In the genomic region with DNA sequence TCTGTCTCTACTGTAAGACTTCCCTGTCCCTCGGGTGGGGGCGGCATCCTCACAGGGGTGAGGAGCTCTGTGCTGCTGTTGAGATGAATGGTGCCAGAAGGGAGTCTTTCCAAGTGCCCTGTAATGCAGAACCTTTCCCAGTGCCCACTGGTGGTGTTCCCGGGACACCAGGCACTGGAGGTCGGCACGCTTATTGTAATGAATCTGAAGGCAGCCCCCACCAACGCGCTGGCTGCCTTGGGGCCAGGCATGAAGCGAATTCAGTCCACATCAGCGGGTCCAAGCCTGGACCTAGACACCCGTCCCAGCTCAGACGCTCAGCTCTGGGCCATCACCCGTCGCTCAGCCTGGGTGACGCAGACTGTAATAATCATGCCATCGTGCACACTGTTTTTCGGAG, we compare ENCODE assay signal across 20 cellular contexts.
DNase-seq lines count a peak whose midpoint lies in the region; ATAC-seq and TF ChIP-seq lines count a peak whose summit lies in the region.
"Had no signal": no experiment of that assay in that cellular context is flagged by ENCODE, and none has a peak within 500 bp of the region (broad histone marks: within the 10 kb centered on the region; RNA-seq: fewer than 3 reads in every experiment).

No MANE protein-coding gene starts in this region.

- H3K9me3 ChIP-seq in endodermal cell (ENCODE audit: control insufficient read depth, low read length), result peaks cover 67% of the 10 kb centered on the region
- no peaks in the 10 kb centered on the region for H3K9me3 ChIP-seq in neural progenitor cell (ENCODE audit: low read depth)
- H3K9me3 ChIP-seq in SJCRH30 (replicated peaks), result peaks cover 5% of the 10 kb centered on the region
- H3K9me3 ChIP-seq in esophagus muscularis mucosa, result no peaks in the 10 kb centered on the region
- H3K9me3 ChIP-seq: BE2C had no signal

- DNase-seq in activated CD8-positive, alpha-beta memory T cell treated with anti-CD3 and anti-CD28 coated beads, Interleukin-2, amount 50 U/mL, for 4 hours, result peak; percentile 5
- no peak for DNase-seq in activated CD8-positive, alpha-beta memory T cell treated with anti-CD3 and anti-CD28 coated beads, Interleukin-2, amount 50 U/mL, for 48 hours
- peak; percentile 5 for DNase-seq in CD14-positive monocyte (ENCODE audit: low spot score)
- peak; percentile 18 for DNase-seq in endodermal cell
- no peak for DNase-seq in neural progenitor cell (ENCODE audit: low spot score)
- DNase-seq in SJCRH30, result no peak
- no peak for DNase-seq in esophagus muscularis mucosa (ENCODE audit: extremely low spot score)
- DNase-seq: ACHN; BE2C; CD8-positive, alpha-beta memory T cell; DMS 273 treated with DMSO at 0.1 percent for 48 hours; DMS53; H7; HFFc6; KBM-7 had no signal

- H3K4me2 ChIP-seq in neural progenitor cell, result no peak overlapping the region
- H3K4me2 ChIP-seq: GM23338 had no signal

- H3F3A ChIP-seq in neural progenitor cell (ENCODE audit: low read depth), result peaks cover 7% of the 10 kb centered on the region

- TF ChIP-seq CTCF in CD14-positive monocyte (IDR thresholded peaks at IDR 0.05), result no peak
- no peak for TF ChIP-seq CTCF in endodermal cell (conservative IDR thresholded peaks at IDR 0.05)
- TF ChIP-seq CTCF in neural progenitor cell (IDR thresholded peaks at IDR 0.05), result no peak
- no peak for TF ChIP-seq CTCF in esophagus muscularis mucosa (IDR thresholded peaks at IDR 0.05)

- no peak for TF ChIP-seq EP300 in esophagus muscularis mucosa (IDR thresholded peaks at IDR 0.05)

- no peak overlapping the region for H3K4me3 ChIP-seq in endodermal cell (ENCODE audit: low read length)
- H3K4me3 ChIP-seq in neural progenitor cell, result no peak overlapping the region
- H3K4me3 ChIP-seq in SJCRH30, result no peak overlapping the region
- H3K4me3 ChIP-seq in esophagus muscularis mucosa, result no peak overlapping the region
- H3K4me3 ChIP-seq: GM23338 had no signal

- H3K9ac ChIP-seq in endodermal cell (ENCODE audit: extremely low read depth, low read length, poor library complexity, severe bottlenecking), result no peak overlapping the region
- H3K9ac ChIP-seq in neural progenitor cell, result no peak overlapping the region

- no peak overlapping the region for H2AFZ ChIP-seq in neural progenitor cell (replicated peaks)
- H2AFZ ChIP-seq: GM23338 had no signal

- H3K36me3 ChIP-seq in endodermal cell (ENCODE audit: control insufficient read depth, insufficient read depth, low read length), result no peaks in the 10 kb centered on the region
- no peaks in the 10 kb centered on the region for H3K36me3 ChIP-seq in neural progenitor cell
- no peaks in the 10 kb centered on the region for H3K36me3 ChIP-seq in SJCRH30
- no peaks in the 10 kb centered on the region for H3K36me3 ChIP-seq in esophagus muscularis mucosa
- H3K36me3 ChIP-seq: BE2C had no signal

- no peaks in the 10 kb centered on the region for H3K36me3 Mint-ChIP-seq in CD14-positive monocyte
- peaks cover 6% of the 10 kb centered on the region for H3K36me3 Mint-ChIP-seq in endodermal cell (ENCODE audit: low read depth)
- H3K36me3 Mint-ChIP-seq in neural progenitor cell, result peaks cover 7% of the 10 kb centered on the region
- H3K36me3 Mint-ChIP-seq: CD8-positive, alpha-beta memory T cell had no signal

- peaks cover 2 to 8% (median 3%) of the 10 kb centered on the region in 3 donors for H3K27me3 Mint-ChIP-seq in CD14-positive monocyte (ENCODE audit: low read depth in 3 of 3)
- no peaks in the 10 kb centered on the region for H3K27me3 Mint-ChIP-seq in endodermal cell (ENCODE audit: insufficient read depth)
- H3K27me3 Mint-ChIP-seq in neural progenitor cell (ENCODE audit: insufficient read depth, low read depth), result peaks cover 12% of the 10 kb centered on the region

- no peaks in the 10 kb centered on the region for H3K4me1 Mint-ChIP-seq in CD14-positive monocyte
- H3K4me1 Mint-ChIP-seq in endodermal cell, result peaks cover 5% of the 10 kb centered on the region
- H3K4me1 Mint-ChIP-seq in neural progenitor cell, result peaks cover 16% of the 10 kb centered on the region
- H3K4me1 Mint-ChIP-seq: GM23338 had no signal

- H4K20me1 ChIP-seq in neural progenitor cell (ENCODE audit: low read depth), result no peaks in the 10 kb centered on the region

- no peaks in the 10 kb centered on the region for H3K79me2 ChIP-seq in neural progenitor cell (ENCODE audit: low read depth)

- H3K27ac Mint-ChIP-seq in CD14-positive monocyte (no peak overlapping the region), endodermal cell (no peak overlapping the region), neural progenitor cell (peak overlapping the region; percentile 28)
- H3K27ac Mint-ChIP-seq: GM23338, HFFc6, IgD-negative memory B cell had no signal

- intact Hi-C loops in CD14-positive monocyte (cut with micrococcal nuclease) (no loop called here), esophagus muscularis mucosa (cut with DNase I) (no loop called here)

- H3K4me3 Mint-ChIP-seq in CD14-positive monocyte (no peak overlapping the region), endodermal cell (no peak overlapping the region), neural progenitor cell (no peak overlapping the region)
- H3K4me3 Mint-ChIP-seq: CD8-positive, alpha-beta memory T cell; GM23338; HFFc6; IgD-negative memory B cell had no signal

- H3K27me3 ChIP-seq in endodermal cell (ENCODE audit: control insufficient read depth, insufficient read depth, low read length, poor library complexity, severe bottlenecking) (no peaks in the 10 kb centered on the region), neural progenitor cell (no peaks in the 10 kb centered on the region), SJCRH30 (peaks cover 4% of the 10 kb centered on the region; the same call in 1 of the 2 replicates), esophagus muscularis mucosa (peaks cover 0 to 21% (median 0%) of the 10 kb centered on the region in 4 donors)
- H3K27me3 ChIP-seq: BE2C had no signal

- no peak for ATAC-seq in HG02852 (IDR thresholded peaks at IDR 0.05; ENCODE audit: unreplicated experiment)
- ATAC-seq: GM23338, HCT116, HepG2 had no signal

- TF ChIP-seq POLR2A in esophagus muscularis mucosa (IDR thresholded peaks at IDR 0.05; ENCODE audit: low read depth), result no peak

- H3K27ac ChIP-seq in endodermal cell (ENCODE audit: low read depth, low read length) (no peak overlapping the region), neural progenitor cell (no peak overlapping the region), SJCRH30 (no peak overlapping the region), esophagus muscularis mucosa (replicated peaks in 1 of 4) (no peak overlapping the region)

- 77 to 80% methylated on average over 14 to 16 of the region's 16 CpGs for WGBS in endodermal cell (ENCODE audit: insufficient coverage in 1 of 2, insufficient read length in 1 of 2), 2 experiments
- 93% methylated on average over 16 of the region's 16 CpGs for WGBS in esophagus muscularis mucosa

- H3K4me1 ChIP-seq in endodermal cell (ENCODE audit: control insufficient read depth, insufficient read depth, low read length), result no peaks in the 10 kb centered on the region
- peaks cover 13% of the 10 kb centered on the region for H3K4me1 ChIP-seq in neural progenitor cell
- no peaks in the 10 kb centered on the region for H3K4me1 ChIP-seq in SJCRH30
- no peaks in the 10 kb centered on the region for H3K4me1 ChIP-seq in esophagus muscularis mucosa
- H3K4me1 ChIP-seq: BE2C had no signal

- H3K9me3 Mint-ChIP-seq in CD14-positive monocyte, result peaks cover 17 to 36% (median 25%) of the 10 kb centered on the region in 7 donors
- H3K9me3 Mint-ChIP-seq in endodermal cell, result peaks cover 24% of the 10 kb centered on the region
- peaks cover 26% of the 10 kb centered on the region for H3K9me3 Mint-ChIP-seq in neural progenitor cell

Comparison
In these comparisons a context has a peak if more than half of its experiments do, and no peak if none do; other contexts are left out.
1. DNase-seq: peak in activated CD8-positive, alpha-beta memory T cell treated with anti-CD3 and anti-CD28 coated beads, Interleukin-2, amount 50 U/mL, for 4 hours (single experiment), CD14-positive monocyte (single experiment) and endodermal cell (single experiment); none in activated CD8-positive, alpha-beta memory T cell treated with anti-CD3 and anti-CD28 coated beads, Interleukin-2, amount 50 U/mL, for 48 hours (single experiment), neural progenitor cell (single experiment), SJCRH30 (0 of 2) and esophagus muscularis mucosa (single experiment).